In genomic region chr17:42928714-42929496, GRCh38 we compare ENCODE assay signal across 1 cellular context.
TF ChIP-seq lines count a peak whose summit lies in the region.

No MANE protein-coding gene starts in this region.

TF ChIP-seq in HepG2, 621 proteins besides CTCF, POLR2A, EP300 and RAD21 (continued from another document and continues in another):
- no peak for TF ChIP-seq ZBTB4 (CRISPR knock-in tag; IDR thresholded peaks at IDR 0.05; ENCODE audit: borderline replicate concordance)
- TF ChIP-seq ZMYM2 (CRISPR knock-in tag; IDR thresholded peaks at IDR 0.05): peak; percentile 60; the same call in 1 of the 2 replicates
- no peak; the same call in 1 of the 2 replicates for TF ChIP-seq ZNF816 (CRISPR knock-in tag; IDR thresholded peaks at IDR 0.05; ENCODE audit: borderline replicate concordance)
- TF ChIP-seq ZSCAN5A (CRISPR knock-in tag; IDR thresholded peaks at IDR 0.05; ENCODE audit: borderline replicate concordance): no peak
- TF ChIP-seq ZNF264 (CRISPR knock-in tag; IDR thresholded peaks at IDR 0.05): peak; percentile 48; the same call in 1 of the 2 replicates
- TF ChIP-seq ZNF740 (CRISPR knock-in tag; IDR thresholded peaks at IDR 0.05): no peak
- no peak for TF ChIP-seq ZFP82 (CRISPR knock-in tag; IDR thresholded peaks at IDR 0.05; ENCODE audit: borderline replicate concordance)
- no peak for TF ChIP-seq ZNF260 (CRISPR knock-in tag; IDR thresholded peaks at IDR 0.05; ENCODE audit: borderline replicate concordance, low read depth)
- TF ChIP-seq SMAD3 (CRISPR knock-in tag; IDR thresholded peaks at IDR 0.05): 0 out of 2 replicates have a peak, but pooled peaks have one; percentile 42
- peak; percentile 85 for TF ChIP-seq MAFF (IDR thresholded peaks at IDR 0.05; ENCODE audit: low read depth, low read length)
- 0 out of 2 replicates have a peak, but pooled peaks have one; percentile 9 for TF ChIP-seq ZBTB33 (CRISPR knock-in tag; IDR thresholded peaks at IDR 0.05)
- no peak for TF ChIP-seq ZNF598 (CRISPR knock-in tag; IDR thresholded peaks at IDR 0.05; ENCODE audit: borderline replicate concordance)
- TF ChIP-seq NFYB (CRISPR knock-in tag; IDR thresholded peaks at IDR 0.05): peak; percentile 24; the same call in 1 of the 2 replicates
- 0 out of 2 replicates have a peak, but pooled peaks have one; percentile 21 for TF ChIP-seq HNF4A (CRISPR knock-in tag; IDR thresholded peaks at IDR 0.05)
- no peak for TF ChIP-seq ZNF431 (CRISPR knock-in tag; IDR thresholded peaks at IDR 0.05; ENCODE audit: borderline replicate concordance, low read depth)
- peak; percentile 44; the same call in 1 of the 2 replicates for TF ChIP-seq SOX5 (CRISPR knock-in tag; IDR thresholded peaks at IDR 0.05; ENCODE audit: borderline replicate concordance)
- TF ChIP-seq ZFY (CRISPR knock-in tag; IDR thresholded peaks at IDR 0.05): peak; percentile 36; the same call in 1 of the 2 replicates
- TF ChIP-seq UBTF (CRISPR knock-in tag; IDR thresholded peaks at IDR 0.05): no peak
- TF ChIP-seq HOXD1 (CRISPR knock-in tag; IDR thresholded peaks at IDR 0.05): no peak
- TF ChIP-seq RBFOX2 (IDR thresholded peaks at IDR 0.05; ENCODE audit: low read depth, low read length): no peak
- no peak for TF ChIP-seq ETV6 (CRISPR knock-in tag; conservative IDR thresholded peaks at IDR 0.05)
- no peak for TF ChIP-seq TAF15 (IDR thresholded peaks at IDR 0.05; ENCODE audit: low read depth, low read length, poor library complexity, severe bottlenecking)
- peak; percentile 60; the same call in 1 of the 2 replicates for TF ChIP-seq ZNF232 (CRISPR knock-in tag; IDR thresholded peaks at IDR 0.05; ENCODE audit: borderline replicate concordance)
- TF ChIP-seq PRDM4 (CRISPR knock-in tag; IDR thresholded peaks at IDR 0.05; ENCODE audit: borderline replicate concordance): no peak
- peak; percentile 54; the same call in 1 of the 2 replicates for TF ChIP-seq PPARG (CRISPR knock-in tag; conservative IDR thresholded peaks at IDR 0.05)
- TF ChIP-seq E2F1 (CRISPR knock-in tag; IDR thresholded peaks at IDR 0.05): no peak
- TF ChIP-seq THAP9 (CRISPR knock-in tag; IDR thresholded peaks at IDR 0.05; ENCODE audit: borderline replicate concordance): no peak
- TF ChIP-seq ZKSCAN8 (CRISPR knock-in tag; IDR thresholded peaks at IDR 0.05; ENCODE audit: borderline replicate concordance): peak; percentile 81; the same call in 1 of the 2 replicates
- TF ChIP-seq PRDM10 (CRISPR knock-in tag; IDR thresholded peaks at IDR 0.05; ENCODE audit: low read depth): no peak
- TF ChIP-seq ATF6 (CRISPR knock-in tag; conservative IDR thresholded peaks at IDR 0.05): no peak
- TF ChIP-seq ZNF292 (CRISPR knock-in tag; IDR thresholded peaks at IDR 0.05; ENCODE audit: borderline replicate concordance, low read depth): 0 out of 2 replicates have a peak, but pooled peaks have one; percentile 30
